25 cellular contexts compared by ENCODE assay signal in the genomic region with DNA sequence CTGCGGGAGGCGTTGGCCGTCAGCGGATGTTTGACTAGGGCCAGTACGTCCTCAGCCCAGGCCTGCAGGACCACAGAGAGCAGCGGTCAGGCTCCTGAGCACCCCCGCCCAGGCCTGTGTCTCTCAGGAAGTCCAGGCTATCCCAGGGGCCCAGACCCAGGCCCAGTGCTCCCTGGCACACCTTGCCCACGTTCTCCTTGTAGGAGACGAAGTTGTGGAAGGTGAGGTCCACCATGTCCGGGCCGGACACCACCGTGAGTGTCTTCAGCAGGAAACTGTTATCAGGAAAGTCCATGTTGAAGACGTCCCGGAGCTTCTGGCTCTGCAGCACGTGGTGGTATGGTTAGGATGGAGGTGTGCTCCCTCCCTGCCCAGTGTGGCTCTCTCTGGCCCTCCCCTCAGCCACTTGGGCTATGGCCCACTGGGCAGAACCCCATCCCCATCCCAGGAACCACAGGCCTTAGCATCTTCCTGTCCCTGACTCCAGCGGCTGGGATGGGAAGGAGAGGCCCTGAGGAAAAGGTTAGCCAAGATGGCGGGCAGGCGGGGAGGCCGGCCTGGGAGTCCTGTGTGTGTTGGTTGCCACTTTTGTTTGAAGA. TPM values are rescaled to one million over a fixed set of nuclear protein-coding genes. Genes with fewer than 3 reads are reported as not detected.
"Had no signal": no experiment of that assay in that cellular context is flagged by ENCODE, and none has a peak within 500 bp of the region (broad histone marks: within the 10 kb centered on the region; RNA-seq: fewer than 3 reads in every experiment).

No MANE protein-coding gene starts in this region.

- H3K36me3 Mint-ChIP-seq: type B pancreatic cell had no signal

- H3K4me1 ChIP-seq: adrenal gland, esophagus squamous epithelium, psoas muscle had no signal

- H3K9me3 ChIP-seq: adrenal gland had no signal

- H3K27ac ChIP-seq: adrenal gland, esophagus squamous epithelium, psoas muscle, skin epidermis, stomach had no signal

- H3K36me3 ChIP-seq: adrenal gland, esophagus squamous epithelium had no signal

- ATAC-seq: activated CD4-positive, CD25-positive, alpha-beta regulatory T cell treated with anti-CD3 and anti-CD28 coated beads, Interleukin-2, amount 50 U/mL, for 24 hours; activated naive CD4-positive, alpha-beta T cell treated with anti-CD3 and anti-CD28 coated beads, Interleukin-2, amount 50 U/mL, for 72 hours; activated T-cell treated with anti-CD3 and anti-CD28 coated beads, Interleukin-2, amount 50 U/mL, for 72 hours; effector memory CD8-positive, alpha-beta T cell; psoas muscle had no signal

- H3K27me3 Mint-ChIP-seq: effector memory CD8-positive, alpha-beta T cell had no signal

- H3K4me3 ChIP-seq: adrenal gland, esophagus squamous epithelium, heart right ventricle, psoas muscle, skin epidermis, stomach had no signal

- H3K27ac Mint-ChIP-seq: activated naive CD4-positive, alpha-beta T cell treated with anti-CD3 and anti-CD28 coated beads, Interleukin-2, amount 50 U/mL, for 72 hours; activated T-cell treated with anti-CD3 and anti-CD28 coated beads, Interleukin-2, amount 50 U/mL, for 72 hours; immature natural killer cell; type B pancreatic cell had no signal

- H3K27me3 ChIP-seq: adrenal gland, heart right ventricle, stomach had no signal

- H3K4me3 Mint-ChIP-seq: activated T-cell treated with anti-CD3 and anti-CD28 coated beads, Interleukin-2, amount 50 U/mL, for 72 hours; effector memory CD8-positive, alpha-beta T cell; immature natural killer cell; nephron; type B pancreatic cell had no signal

- DNase-seq: activated CD4-positive, alpha-beta T cell treated with anti-CD3 and anti-CD28 coated beads, Interleukin-2, amount 50 U/mL, for 1 hour; activated CD8-positive, alpha-beta memory T cell treated with anti-CD3 and anti-CD28 coated beads, Interleukin-2, amount 50 U/mL, for 48 hours; activated gamma-delta T cell treated with Interleukin-2 at 50 U/mL for 16 hours; activated T-cell treated with anti-CD3 and anti-CD28 coated beads, Interleukin-2, amount 50 U/mL, for 72 hours; adrenal gland; effector memory CD8-positive, alpha-beta T cell; esophagus squamous epithelium; heart right ventricle; immature natural killer cell; midbrain; psoas muscle; stimulated activated CD4-positive, alpha-beta T cell treated with anti-CD3 and anti-CD28 coated beads, Interleukin-15, amount 100 ng/mL, for 24 hours; stimulated activated CD4-positive, alpha-beta T cell treated with anti-CD3 and anti-CD28 coated beads, Interleukin-4, amount 100 ng/mL, for 1 hour; stomach had no signal

- H3K9me3 Mint-ChIP-seq: effector memory CD8-positive, alpha-beta T cell; immature natural killer cell; type B pancreatic cell had no signal

RNA-seq across cellular contexts. Expression of a gene that starts 5.3 kb away (rescaled TPM):
- total RNA-seq: dermis microvascular lymphatic vessel endothelial cell had no signal

RNA-seq across cellular contexts. Expression of a gene that starts 19.5 kb away (rescaled TPM):
- total RNA-seq: activated naive CD4-positive, alpha-beta T cell treated with anti-CD3 and anti-CD28 coated beads, Interleukin-2, amount 50 U/mL, for 72 hours; activated T-cell treated with anti-CD3 and anti-CD28 coated beads, Interleukin-2, amount 50 U/mL, for 72 hours; adrenal gland; dermis microvascular lymphatic vessel endothelial cell; esophagus squamous epithelium; lower leg skin; psoas muscle; T-helper 1 cell treated with Interleukin-12 subunit alpha and Interleukin-12 subunit beta and Interleukin-4 antibody, amounts not matched to agents 30 ng/mL and 1 ng/mL, for 36 hours had no signal
- polyA plus RNA-seq: adrenal gland, heart right ventricle, immature natural killer cell, psoas muscle, stomach had no signal

RNA-seq across cellular contexts. Expression of a gene that starts 48.4 kb away (rescaled TPM):
- total RNA-seq: activated naive CD4-positive, alpha-beta T cell treated with anti-CD3 and anti-CD28 coated beads, Interleukin-2, amount 50 U/mL, for 72 hours; activated T-cell treated with anti-CD3 and anti-CD28 coated beads, Interleukin-2, amount 50 U/mL, for 72 hours; dermis microvascular lymphatic vessel endothelial cell; esophagus squamous epithelium; heart right ventricle; osteocyte; psoas muscle; right cardiac atrium; T-helper 1 cell treated with Interleukin-12 subunit alpha and Interleukin-12 subunit beta and Interleukin-4 antibody, amounts not matched to agents 30 ng/mL and 1 ng/mL, for 36 hours; temporal lobe had no signal
- polyA plus RNA-seq: heart right ventricle, immature natural killer cell, right cardiac atrium had no signal
